ENCODE assay signal across 1 cellular context in the genomic region with DNA sequence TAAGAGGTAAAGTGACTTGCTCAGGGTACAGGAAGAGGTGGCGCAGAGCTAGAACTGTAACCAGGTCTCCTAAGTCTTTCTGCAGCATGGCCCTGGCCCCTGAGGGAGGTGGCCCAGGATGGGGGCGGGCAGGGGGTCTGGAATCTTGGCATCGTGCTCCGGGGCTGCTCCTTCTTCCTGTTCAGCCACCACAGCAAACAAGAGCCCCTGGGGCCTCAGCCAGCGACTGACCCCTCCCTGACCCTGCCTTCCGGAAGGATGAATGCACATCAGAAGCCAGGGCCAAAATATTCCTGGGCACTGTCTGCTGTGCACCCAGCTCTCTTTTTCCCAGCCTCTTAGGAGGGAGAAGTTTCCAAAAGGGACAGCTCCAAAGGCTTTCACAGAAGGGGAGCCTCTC.
TF ChIP-seq lines count a peak whose summit lies in the region.

No MANE protein-coding gene starts in this region.

TF ChIP-seq in SK-N-SH, 30 proteins besides CTCF, POLR2A, EP300 and RAD21 (continued from another document):
- no peak for TF ChIP-seq GATA2 (CRISPR knock-in tag; IDR thresholded peaks at IDR 0.05)
TF ChIP-seq in SK-N-SH: peak in this region for 3.
